ENCODE assay signal across 13 cellular contexts in genomic region chr19:40441719-40442253, GRCh38. TPM values are rescaled to one million over a fixed set of nuclear protein-coding genes. Genes with fewer than 3 reads are reported as not detected.
DNase-seq lines count a peak whose midpoint lies in the region; ATAC-seq and TF ChIP-seq lines count a peak whose summit lies in the region.
"Had no signal": no experiment of that assay in that cellular context is flagged by ENCODE, and none has a peak within 500 bp of the region (broad histone marks: within the 10 kb centered on the region; RNA-seq: fewer than 3 reads in every experiment).

No MANE protein-coding gene starts in this region.

- peak overlapping the region; percentile 86; the same call in 1 of the 2 replicates for H3K4me2 ChIP-seq in SK-N-SH

- DNase-seq in SK-N-SH (no peak), Panc1 (ENCODE audit: low read depth, low spot score) (no peak), esophagus muscularis mucosa (ENCODE audit: extremely low spot score) (no peak), gastrocnemius medialis (no peak), NCI-H1694 (lab: John Stamatoyannopoulos, UW) (no peak)
- DNase-seq: 8988T, Kasumi-1, retina, SIG-M5 had no signal

- no TSS peak for BruUV-seq in Panc1 (replicated peaks; lab: Mats Ljungman, UMichigan)

- H3K9ac ChIP-seq in SK-N-SH, result no peak overlapping the region

- peaks cover 32% of the 10 kb centered on the region for H4K20me1 ChIP-seq in SK-N-SH (ENCODE audit: insufficient read depth)

- 91% methylated on average over 7 of the region's 11 CpGs for WGBS in SK-N-SH (ENCODE audit: low lambda C conversion rate)
- 56% methylated on average over 8 of the region's 11 CpGs for WGBS in esophagus muscularis mucosa

- H3K9me3 ChIP-seq in SK-N-SH (no peaks in the 10 kb centered on the region), Panc1 (ENCODE audit: control insufficient read depth, insufficient read depth, low read depth, low read length) (no peaks in the 10 kb centered on the region), esophagus muscularis mucosa (no peaks in the 10 kb centered on the region), gastrocnemius medialis (no peaks in the 10 kb centered on the region)
- H3K9me3 ChIP-seq: thoracic aorta had no signal

- peaks cover 44% of the 10 kb centered on the region for H3K79me2 ChIP-seq in SK-N-SH (ENCODE audit: insufficient read depth)

- intact Hi-C loops in Panc1 (cut with micrococcal nuclease; ENCODE audit: unreplicated experiment), result loop anchor here (5.0 kb wide), 1 partner anchor 134 kb away; no protein-coding TSS in a partner anchor
- intact Hi-C loops in esophagus muscularis mucosa (cut with DNase I), result no loop called here
- intact Hi-C loops in gastrocnemius medialis (cut with DNase I; ENCODE audit: low total_unique reads), result loop anchor here (2.0 to 10.0 kb wide), 2 partner anchors 93 to 273 kb away; partner anchors contain the start of genes C19orf47, COQ8B, ITPKC and PLD3

- H2AFZ ChIP-seq in SK-N-SH (ENCODE audit: low read depth), result no peak overlapping the region

- in situ Hi-C loops in Panc1 (cut with HindIII; ENCODE audit: low pct_unique_long_range_greater_than_20kb, low sequenced_read_pairs), result no loop called here
- in situ Hi-C loops in gastrocnemius medialis (cut with MboI; ENCODE audit: low sequenced_read_pairs in 4 of 4), result no loop called here

- ATAC-seq in SK-N-SH treated with all-trans-retinoic acid at 6 μM for 48 hours (no peak), Panc1 (no peak), gastrocnemius medialis (no peak), GM21825 (IDR thresholded peaks at IDR 0.05; ENCODE audit: unreplicated experiment) (no peak), GM18867 (IDR thresholded peaks at IDR 0.05; ENCODE audit: unreplicated experiment) (no peak)

- no peaks in the 10 kb centered on the region for H3K9me2 ChIP-seq in SK-N-SH

- no peak for TF ChIP-seq CTCF in SK-N-SH (IDR thresholded peaks at IDR 0.05)
- no peak for TF ChIP-seq CTCF in Panc1 (IDR thresholded peaks at IDR 0.05)
- no peak for TF ChIP-seq CTCF in esophagus muscularis mucosa (IDR thresholded peaks at IDR 0.05)
- no peak for TF ChIP-seq CTCF in gastrocnemius medialis (IDR thresholded peaks at IDR 0.05 in 4 of 5, conservative IDR thresholded peaks at IDR 0.05 in 1 of 5)

- no peak for TF ChIP-seq EP300 in SK-N-SH (IDR thresholded peaks at IDR 0.05; ENCODE audit: borderline replicate concordance in 1 of 2, low read depth in 1 of 2, low read length in 1 of 2)
- TF ChIP-seq EP300 in esophagus muscularis mucosa (IDR thresholded peaks at IDR 0.05), result no peak

- CTCF ChIA-PET in SK-N-SH (lab: Yijun Ruan, JAX) (interaction anchor here (2.7 kb wide), 1 partner anchor 21 kb away, joined by 16 read pairs; no protein-coding TSS in a partner anchor), Panc1 (lab: Charles Lee) (interaction anchor here (0.6 kb wide), 1 partner anchor 57 kb away, joined by 8 read pairs; no protein-coding TSS in a partner anchor)

- H3K4me1 ChIP-seq in SK-N-SH (ENCODE audit: control insufficient read depth in 1 of 2, insufficient read depth in 2 of 2, low read depth in 1 of 2, low read length in 1 of 2), result peaks cover 5 to 8% of the 10 kb centered on the region in 2 experiments; a peak in 2 of 4 replicates
- peaks cover 9% of the 10 kb centered on the region for H3K4me1 ChIP-seq in Panc1 (ENCODE audit: control insufficient read depth, insufficient read depth, low read length)
- peaks cover 26 to 47% (median 39%) of the 10 kb centered on the region in 4 donors for H3K4me1 ChIP-seq in esophagus muscularis mucosa
- peaks cover 15 to 24% of the 10 kb centered on the region in 2 donors for H3K4me1 ChIP-seq in gastrocnemius medialis

- H3K36me3 ChIP-seq in SK-N-SH (replicated peaks in 1 of 2; ENCODE audit: control insufficient read depth in 1 of 2, insufficient read depth in 2 of 2, low read length in 1 of 2) (peaks cover 21 to 26% of the 10 kb centered on the region in 2 experiments), Panc1 (ENCODE audit: control insufficient read depth, insufficient read depth, low read length) (peaks cover 7% of the 10 kb centered on the region), esophagus muscularis mucosa (peaks cover 9 to 28% (median 23%) of the 10 kb centered on the region in 4 donors), gastrocnemius medialis (peaks cover 0 to 20% of the 10 kb centered on the region in 2 donors)

- peak overlapping the region in 1 of 2 experiments; percentile 62; a peak in 1 of 4 replicates for H3K4me3 ChIP-seq in SK-N-SH (ENCODE audit: low read depth in 2 of 2, low read length in 1 of 2)
- peak overlapping the region in 1 of 2 experiments; percentile 100; a peak in 1 of 4 replicates for H3K4me3 ChIP-seq in Panc1 (ENCODE audit: low read depth in 2 of 2, low read length in 2 of 2)
- peak overlapping the region in 3 of 4 donors; percentile 7 to 100 (median 99) for H3K4me3 ChIP-seq in esophagus muscularis mucosa
- peak overlapping the region in 1 of 4 donors; percentile 93 for H3K4me3 ChIP-seq in gastrocnemius medialis

- TF ChIP-seq RAD21 in SK-N-SH (IDR thresholded peaks at IDR 0.05; ENCODE audit: low read length), result no peak

- H3K27me3 ChIP-seq in SK-N-SH (ENCODE audit: insufficient read depth) (no peaks in the 10 kb centered on the region), Panc1 (ENCODE audit: control insufficient read depth, insufficient read depth, low read length) (no peaks in the 10 kb centered on the region), esophagus muscularis mucosa (no peaks in the 10 kb centered on the region), gastrocnemius medialis (no peaks in the 10 kb centered on the region)

- H3F3A ChIP-seq in SK-N-SH (replicated peaks; ENCODE audit: insufficient read depth), result peaks cover 13% of the 10 kb centered on the region

- H3K27ac ChIP-seq in SK-N-SH (ENCODE audit: low read depth in 2 of 2, low read length in 1 of 2) (peak overlapping the region in 1 of 2 experiments; percentile 64; a peak in 1 of 4 replicates), Panc1 (ENCODE audit: low read length) (peak overlapping the region; percentile 76; the same call in 1 of the 2 replicates), esophagus muscularis mucosa (replicated peaks in 1 of 4) (peak overlapping the region; percentile 90 to 99 (median 98)), gastrocnemius medialis (peak overlapping the region; percentile 96 to 99 (median 99))

- TF ChIP-seq POLR2A in esophagus muscularis mucosa (IDR thresholded peaks at IDR 0.05; ENCODE audit: low read depth), result no peak
- TF ChIP-seq POLR2A in gastrocnemius medialis (IDR thresholded peaks at IDR 0.05), result no peak

- POLR2A ChIA-PET in SK-N-SH (lab: Yijun Ruan, JAX) (interaction anchor here (1.1 to 3.8 kb wide), 2 partner anchors 15 to 21 kb away, joined by 3 to 17 read pairs; no protein-coding TSS in a partner anchor), Panc1 (lab: Charles Lee) (no interaction called here)

TF ChIP-seq in SK-N-SH, 30 proteins besides CTCF, POLR2A, EP300 and RAD21 (continues in another document):
- TF ChIP-seq TAF1 (IDR thresholded peaks at IDR 0.05; ENCODE audit: borderline replicate concordance, low read depth, low read length) (no peak), GATA2 (CRISPR knock-in tag; IDR thresholded peaks at IDR 0.05) (no peak)

TF ChIP-seq in SK-N-SH treated with all-trans-retinoic acid at 6 μM for 48 hours, 23 proteins besides CTCF, POLR2A, EP300 and RAD21 (continues in another document):
- no peak for TF ChIP-seq BACH2 (CRISPR knock-in tag; IDR thresholded peaks at IDR 0.05; ENCODE audit: borderline replicate concordance)
- TF ChIP-seq SNAI2 (CRISPR knock-in tag; IDR thresholded peaks at IDR 0.05), result no peak
- no peak for TF ChIP-seq ZFP3 (CRISPR knock-in tag; IDR thresholded peaks at IDR 0.05)
- TF ChIP-seq ZNF70 (CRISPR knock-in tag; IDR thresholded peaks at IDR 0.05), result no peak

RNA-seq across cellular contexts. Expression of gene SERTAD3, which starts 2.3 kb away (rescaled TPM):
- 11.3 and 12.9 TPM in 2 replicates for polyA plus RNA-seq in SK-N-SH (2012; rRNA removed)
- 8.6 and 10.4 TPM in 2 replicates for polyA plus RNA-seq in SK-N-SH (2012; cell fraction: cytosol; rRNA removed)
- 8.0 and 9.5 TPM in 2 replicates for polyA plus RNA-seq in SK-N-SH (2012; cell fraction: nucleus; rRNA removed)
- total RNA-seq in Panc1 (2021; ENCODE audit: unreplicated experiment), result 35.7 TPM
- polyA plus RNA-seq in Panc1 (2012; ENCODE audit: insufficient read length), result 39.6 TPM
- 10 to 100 TPM; 18.3 to 47.2 (median 37.8) TPM for total RNA-seq in esophagus muscularis mucosa
- total RNA-seq in gastrocnemius medialis, result 10 to 100 TPM; 12.7 to 24.4 (median 18.1) TPM

RNA-seq across cellular contexts. Expression of gene SERTAD1, which starts 16.0 kb away (rescaled TPM):
- polyA plus RNA-seq in SK-N-SH (2012; rRNA removed), result 7.1 and 10.4 TPM in 2 replicates
- 6.5 and 7.6 TPM in 2 replicates for polyA plus RNA-seq in SK-N-SH (2012; cell fraction: cytosol; rRNA removed)
- 8.4 and 10.2 TPM in 2 replicates for polyA plus RNA-seq in SK-N-SH (2012; cell fraction: nucleus; rRNA removed)
- total RNA-seq in Panc1 (2021; ENCODE audit: unreplicated experiment), result 13.4 TPM
- 13.7 TPM for polyA plus RNA-seq in Panc1 (2012; ENCODE audit: insufficient read length)
- total RNA-seq in esophagus muscularis mucosa, result 10 to 100 TPM; 13.7 to 73.1 (median 22.5) TPM
- total RNA-seq in gastrocnemius medialis, result 10 to 100 TPM; 15.3 to 18.3 (median 16.0) TPM

RNA-seq across cellular contexts. Expression of gene BLVRB, which starts 23.8 kb away (rescaled TPM):
- 69.7 and 85.9 TPM in 2 replicates for polyA plus RNA-seq in SK-N-SH (2012; rRNA removed)
- 31.1 and 52.7 TPM in 2 replicates for polyA plus RNA-seq in SK-N-SH (2012; cell fraction: cytosol; rRNA removed)
- polyA plus RNA-seq in SK-N-SH (2012; cell fraction: nucleus; rRNA removed), result 44.1 and 51.8 TPM in 2 replicates
- 45.6 TPM for total RNA-seq in Panc1 (2021; ENCODE audit: unreplicated experiment)
- polyA plus RNA-seq in Panc1 (2012; ENCODE audit: insufficient read length), result 105 TPM
- total RNA-seq in esophagus muscularis mucosa, result 100 to 1,000 TPM; 159 to 223 (median 194) TPM
- total RNA-seq in gastrocnemius medialis, result 100 to 1,000 TPM; 254 to 679 (median 280) TPM

RNA-seq across cellular contexts. Expression of gene SPTBN4, which starts 25.0 kb away (rescaled TPM):
- 2.8 and 3.1 TPM in 2 replicates for polyA plus RNA-seq in SK-N-SH (2012; rRNA removed)
- 1.6 and 3.1 TPM in 2 replicates for polyA plus RNA-seq in SK-N-SH (2012; cell fraction: cytosol; rRNA removed)
- polyA plus RNA-seq in SK-N-SH (2012; cell fraction: nucleus; rRNA removed), result 4.8 and 5.0 TPM in 2 replicates
- total RNA-seq in Panc1 (2021; ENCODE audit: unreplicated experiment), result 1.2 TPM
- polyA plus RNA-seq in Panc1 (2012; ENCODE audit: insufficient read length), result 0.98 TPM
- 1 to 10 TPM; 2.1 to 6.4 (median 5.8) TPM for total RNA-seq in esophagus muscularis mucosa
- total RNA-seq in gastrocnemius medialis, result 1 to 10 TPM in 3 of 4 donors, under 1 TPM in 1; 0.86 to 5.9 (median 2.4) TPM

RNA-seq across cellular contexts. Expression of gene PRX, which starts 28.6 kb away (rescaled TPM):
- 2.2 TPM in 2 replicates for polyA plus RNA-seq in SK-N-SH (2012; rRNA removed)
- 1.0 and 1.5 TPM in 2 replicates for polyA plus RNA-seq in SK-N-SH (2012; cell fraction: cytosol; rRNA removed)
- polyA plus RNA-seq in SK-N-SH (2012; cell fraction: nucleus; rRNA removed), result 2.9 and 4.3 TPM in 2 replicates
- total RNA-seq in Panc1 (2021; ENCODE audit: unreplicated experiment) (3.4 TPM), esophagus muscularis mucosa (10 to 100 TPM in 2 of 4 donors, 1 to 10 TPM in 2; 5.8 to 12.4 (median 8.8) TPM), gastrocnemius medialis (1 to 10 TPM; 2.4 to 4.2 (median 3.2) TPM)
- 4.0 TPM for polyA plus RNA-seq in Panc1 (2012; ENCODE audit: insufficient read length)
